8 cellular contexts compared by ENCODE assay signal in genomic region chr18:75261430-75262223, GRCh38. TPM values are rescaled to one million over a fixed set of nuclear protein-coding genes. Genes with fewer than 3 reads are reported as not detected.
DNase-seq lines count a peak whose midpoint lies in the region; ATAC-seq and TF ChIP-seq lines count a peak whose summit lies in the region.

No MANE protein-coding gene starts in this region.

- H3K36me3 Mint-ChIP-seq in CD14-positive monocyte = peaks cover 0 to 7% of the 10 kb centered on the region in 2 donors
- no peaks in the 10 kb centered on the region for H3K36me3 Mint-ChIP-seq in osteocyte (ENCODE audit: unreplicated experiment)

- DNase-seq in CD14-positive monocyte (ENCODE audit: low spot score) (no peak), dermis blood vessel endothelial cell (no peak), osteocyte (ENCODE audit: extremely low spot score, unreplicated experiment) (no peak), NCI-H526 treated with DMSO at 0.1 percent for 48 hours (lab: John Stamatoyannopoulos, UW) (no peak), EL (no peak)

- H3K27ac Mint-ChIP-seq in CD14-positive monocyte (peak overlapping the region in 4 of 7 donors; percentile 16 to 82 (median 62)), osteocyte (ENCODE audit: unreplicated experiment) (no peak overlapping the region)

- ATAC-seq in GM18907 (IDR thresholded peaks at IDR 0.05; ENCODE audit: unreplicated experiment) (peak; percentile 91), HG02623 (IDR thresholded peaks at IDR 0.05; ENCODE audit: unreplicated experiment) (peak; percentile 79), HG03565 (IDR thresholded peaks at IDR 0.05; ENCODE audit: unreplicated experiment) (peak; percentile 85)

- H3K4me3 Mint-ChIP-seq in CD14-positive monocyte (no peak overlapping the region), osteocyte (ENCODE audit: unreplicated experiment) (no peak overlapping the region)

- H3K4me1 Mint-ChIP-seq in CD14-positive monocyte (peaks cover 21% of the 10 kb centered on the region), osteocyte (ENCODE audit: unreplicated experiment) (peaks cover 15% of the 10 kb centered on the region)

- intact Hi-C loops in CD14-positive monocyte (cut with micrococcal nuclease) = loop anchor here in 1 of 2 donors (5.0 kb wide), 1 partner anchor 54 kb away; the partner anchor contains the start of gene PTGR3

- H3K27me3 Mint-ChIP-seq in CD14-positive monocyte (ENCODE audit: low read depth in 3 of 3) = no peaks in the 10 kb centered on the region
- no peaks in the 10 kb centered on the region for H3K27me3 Mint-ChIP-seq in osteocyte (ENCODE audit: unreplicated experiment)

- no peak for TF ChIP-seq CTCF in CD14-positive monocyte (IDR thresholded peaks at IDR 0.05)
- no peak for TF ChIP-seq CTCF in osteocyte (IDR thresholded peaks at IDR 0.05)

- peaks cover 0 to 2% (median 0%) of the 10 kb centered on the region in 7 donors for H3K9me3 Mint-ChIP-seq in CD14-positive monocyte
- no peaks in the 10 kb centered on the region for H3K9me3 Mint-ChIP-seq in osteocyte (ENCODE audit: unreplicated experiment)

RNA-seq across cellular contexts. Expression of gene TSHZ1, which starts 51.0 kb away (rescaled TPM):
- 1 to 10 TPM in 1 of 2 donors, under 1 TPM in 1; 0.76 to 1.4 TPM for polyA plus RNA-seq in CD14-positive monocyte
- 10.0 and 15.0 TPM in 2 replicates for total RNA-seq in dermis blood vessel endothelial cell
- 12.2 and 13.3 TPM in 2 replicates for total RNA-seq in osteocyte

RNA-seq across cellular contexts. Expression of gene PTGR3, which starts 52.7 kb away (rescaled TPM):
- 10 to 100 TPM; 15.5 to 27.5 TPM for polyA plus RNA-seq in CD14-positive monocyte
- 21.1 and 23.0 TPM in 2 replicates for total RNA-seq in dermis blood vessel endothelial cell
- total RNA-seq in osteocyte = 17.7 and 19.7 TPM in 2 replicates
